8 cellular contexts compared by ENCODE assay signal in the genomic region with DNA sequence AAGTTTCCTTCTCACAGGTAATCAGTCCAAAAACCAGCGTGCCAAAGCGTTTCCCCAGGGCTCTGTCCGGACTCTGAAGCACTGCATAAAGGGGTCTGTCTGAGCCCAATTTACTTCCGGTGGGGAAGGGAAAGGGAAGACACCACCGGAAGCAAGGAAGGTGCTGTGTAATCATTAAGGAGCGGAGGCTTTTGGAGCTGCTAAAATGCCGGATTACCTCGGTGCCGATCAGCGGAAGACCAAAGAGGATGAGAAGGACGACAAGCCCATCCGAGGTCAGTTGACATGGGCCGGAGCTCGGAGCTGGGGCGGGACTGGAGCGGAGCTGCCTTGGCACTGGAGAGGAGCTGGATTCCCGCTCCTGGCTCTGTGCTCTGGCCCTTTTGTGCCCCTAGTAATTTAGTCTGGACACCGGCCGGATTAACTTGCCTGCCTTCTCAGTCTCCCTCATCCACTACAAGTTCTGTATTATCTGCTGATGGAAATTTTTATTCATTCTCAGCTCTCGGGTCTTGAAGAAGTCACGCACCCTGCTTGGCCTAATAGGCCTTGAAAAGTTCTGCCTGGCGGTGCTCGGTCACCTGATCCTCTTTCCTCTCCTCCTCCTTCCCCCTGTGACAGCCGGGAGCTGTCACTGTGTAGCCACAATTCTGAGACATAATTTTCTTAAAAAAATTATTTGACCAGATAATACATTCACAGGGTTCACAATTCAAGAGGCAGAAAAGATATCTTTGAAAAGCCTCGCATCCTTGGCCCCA.
A peak's percentile ranks its signal among the peaks of the same experiment; 100 is the strongest.
DNase-seq lines count a peak whose midpoint lies in the region; ATAC-seq lines count a peak whose summit lies in the region.

A gene (plus strand): TSS at position 137 of the 761 bp plus-strand sequence. CDS start 69 bp downstream, at position 206.

- ATAC-seq in GM19328 (IDR thresholded peaks at IDR 0.05; ENCODE audit: unreplicated experiment) (peak; percentile 54), HG03469 (IDR thresholded peaks at IDR 0.05; ENCODE audit: unreplicated experiment) (peak; percentile 57)

- peak within 1 kb of the TSS; percentile 76 for H3K4me3 ChIP-seq in BLaER1

- peak; percentile 93 to 96 for DNase-seq in NCI-H526 (lab: John Stamatoyannopoulos, UW)
- DNase-seq in activated CD4-positive, alpha-beta T cell treated with anti-CD3 and anti-CD28 coated beads for 48 hours = peak; percentile 85
- peak; percentile 52 to 68 (median 62) for DNase-seq in stimulated activated CD4-positive, alpha-beta T cell treated with anti-CD3 and anti-CD28 coated beads, Interleukin-1b, Interleukin-23, amount 100 ng/mL, for 24 hours (ENCODE audit: low read depth in 4 of 4, low spot score in 1 of 4)

- H3K36me3 ChIP-seq in BLaER1 = peaks cover 22% of the 10 kb centered on the region

- H3K9ac ChIP-seq in BLaER1 = peak within 1 kb of the TSS; percentile 90

- peaks cover 49% of the 10 kb centered on the region for H3K4me1 ChIP-seq in BLaER1

- H3K27ac ChIP-seq in BLaER1 (peak within 1 kb of the TSS; percentile 81), cingulate gyrus (ENCODE audit: low read depth, low read length) (peak within 1 kb of the TSS; percentile 83), layer of hippocampus (ENCODE audit: low read depth, low read length) (peak within 1 kb of the TSS; percentile 77)

- H3K27me3 ChIP-seq in BLaER1 (no peaks in the 10 kb centered on the region), layer of hippocampus (ENCODE audit: control insufficient read depth, insufficient read depth, low read length) (no peaks in the 10 kb centered on the region)

- H3K4me2 ChIP-seq in BLaER1 = peak within 1 kb of the TSS; percentile 88

- H4K20me1 ChIP-seq in BLaER1 = peaks cover 53% of the 10 kb centered on the region

- H3K9me3 ChIP-seq in BLaER1 = no peaks in the 10 kb centered on the region

Comparison
In these comparisons a context has a peak if more than half of its experiments do, and no peak if none do; other contexts are left out.
1. Peak in every context shown above with its lines: DNase-seq, ATAC-seq, H3K4me3 ChIP-seq and H3K27ac ChIP-seq.